Comparison of ENCODE assay signal across 18 cellular contexts in genomic region chr6:13396241-13396792, GRCh38.
DNase-seq lines count a peak whose midpoint lies in the region; ATAC-seq, FAIRE-seq and TF ChIP-seq lines count a peak whose summit lies in the region.
"Had no signal": no experiment of that assay in that cellular context is flagged by ENCODE, and none has a peak within 500 bp of the region (broad histone marks: within the 10 kb centered on the region; RNA-seq: fewer than 3 reads in every experiment).

No MANE protein-coding gene starts in this region.

- TF ChIP-seq CTCF in MCF 10A (IDR thresholded peaks at IDR 0.05; ENCODE audit: unreplicated experiment) (no peak), breast epithelium (IDR thresholded peaks at IDR 0.05) (no peak), activated B cell treated with CpG ODN at 0.5 μM for 24 hours (IDR thresholded peaks at IDR 0.05) (no peak)

- H3K36me3 Mint-ChIP-seq in MCF 10A (ENCODE audit: insufficient read depth, unreplicated experiment), result peaks cover 7% of the 10 kb centered on the region
- no peaks in the 10 kb centered on the region for H3K36me3 Mint-ChIP-seq in activated B cell treated with CpG ODN at 0.5 μM for 24 hours (ENCODE audit: low read depth)

- H3K4me3 ChIP-seq in breast epithelium, result no peak overlapping the region
- H3K4me3 ChIP-seq: psoas muscle had no signal

- peak overlapping the region; percentile 21 for H3K27ac Mint-ChIP-seq in MCF 10A (ENCODE audit: low read depth, unreplicated experiment)
- H3K27ac Mint-ChIP-seq in activated B cell treated with CpG ODN at 0.5 μM for 24 hours, result peak overlapping the region; percentile 91
- H3K27ac Mint-ChIP-seq: activated T-helper 1 cell treated with anti-CD3 and anti-CD28 coated beads, Interleukin-12 subunit alpha, Interleukin-12 subunit beta, Interleukin-2, Interleukin-4 antibody, amounts not matched to agents 30 ng/mL and 10 ng/mL and 1 ng/mL, durations not matched to agents 14 hours and 24 hours and 36 hours; T-helper 2 cell treated with Interferon-gamma antibody and Interleukin-4, amounts not matched to agents 5 μg/mL and 100 μg/mL, for 36 hours had no signal

- H3K4me1 Mint-ChIP-seq in MCF 10A (ENCODE audit: insufficient read depth, unreplicated experiment) (peaks cover 33% of the 10 kb centered on the region), activated B cell treated with CpG ODN at 0.5 μM for 24 hours (peaks cover 59% of the 10 kb centered on the region)

- H3K36me3 ChIP-seq in breast epithelium, result no peaks in the 10 kb centered on the region

- no peaks in the 10 kb centered on the region for H3K27me3 ChIP-seq in breast epithelium

- no peaks in the 10 kb centered on the region for H3K9me3 ChIP-seq in breast epithelium
- H3K9me3 ChIP-seq: psoas muscle had no signal

- CTCF ChIA-PET in MCF 10A (lab: Yijun Ruan, JAX), result interaction anchor here (0.6 to 2.5 kb wide), 7 partner anchors 12 to 188 kb away, joined by 3 to 15 read pairs (median 4); partner anchors contain the start of gene GFOD1
- CTCF ChIA-PET in activated B cell treated with CpG ODN at 0.5 μM for 24 hours (lab: Charles Lee), result interaction anchor here (1.1 kb wide), 1 partner anchor 178 kb away, joined by 6 read pairs; the partner anchor contains the start of gene SIRT5

- peak; percentile 27 for DNase-seq in MCF 10A (ENCODE audit: unreplicated experiment)
- no peak for DNase-seq in breast epithelium (ENCODE audit: low spot score in 2 of 2)
- DNase-seq in activated B cell treated with CpG ODN at 0.5 μM for 24 hours, result no peak
- peak; percentile 26 for DNase-seq in islet precursor cell
- no peak for DNase-seq in RKO (ENCODE audit: low spot score)
- no peak for DNase-seq in H54 (ENCODE audit: insufficient read length, low spot score)
- no peak for DNase-seq in NCI-H1694 treated with DMSO at 0.1 percent for 48 hours (lab: John Stamatoyannopoulos, UW)
- DNase-seq: activated CD4-positive, alpha-beta T cell treated with anti-CD3 and anti-CD28 coated beads, Interleukin-2, amount 50 U/mL, for 1 hour; GDM1; NCI-H1436 treated with DMSO at 0.1 percent for 48 hours; psoas muscle; SHP77; stimulated activated CD4-positive, alpha-beta T cell treated with anti-CD3 and anti-CD28 coated beads, Interleukin-2, amount 100 ng/mL, for 24 hours had no signal

- BruUV-seq in MCF 10A (replicated peaks; lab: Mats Ljungman, UMichigan), result no TSS peak

- H3K4me3 Mint-ChIP-seq in MCF 10A (ENCODE audit: unreplicated experiment) (no peak overlapping the region), activated B cell treated with CpG ODN at 0.5 μM for 24 hours (peak overlapping the region; percentile 47)
- H3K4me3 Mint-ChIP-seq: activated T-helper 1 cell treated with anti-CD3 and anti-CD28 coated beads, Interleukin-12 subunit alpha, Interleukin-12 subunit beta, Interleukin-2, Interleukin-4 antibody, amounts not matched to agents 30 ng/mL and 10 ng/mL and 1 ng/mL, durations not matched to agents 14 hours and 24 hours and 36 hours; T-helper 2 cell treated with Interferon-gamma antibody and Interleukin-4, amounts not matched to agents 5 μg/mL and 100 μg/mL, for 36 hours had no signal

- H3K9me3 Mint-ChIP-seq in MCF 10A (ENCODE audit: unreplicated experiment) (no peaks in the 10 kb centered on the region), activated B cell treated with CpG ODN at 0.5 μM for 24 hours (no peaks in the 10 kb centered on the region)
- H3K9me3 Mint-ChIP-seq: activated T-helper 1 cell treated with anti-CD3 and anti-CD28 coated beads, Interleukin-12 subunit alpha, Interleukin-12 subunit beta, Interleukin-2, Interleukin-4 antibody, amounts not matched to agents 30 ng/mL and 10 ng/mL and 1 ng/mL, durations not matched to agents 14 hours and 24 hours and 36 hours; T-helper 2 cell treated with Interferon-gamma antibody and Interleukin-4, amounts not matched to agents 5 μg/mL and 100 μg/mL, for 36 hours had no signal

- no peaks in the 10 kb centered on the region for H3K4me1 ChIP-seq in breast epithelium

- POLR2A ChIA-PET in MCF 10A (lab: Yijun Ruan, JAX) (interaction anchor here (0.9 to 4.0 kb wide), 5 partner anchors 10 to 91 kb away, joined by 3 to 46 read pairs (median 4); partner anchors contain the start of genes GFOD1 and TBC1D7), activated B cell treated with CpG ODN at 0.5 μM for 24 hours (lab: Charles Lee) (interaction anchor here (1.1 to 2.2 kb wide), 6 partner anchors 12 to 178 kb away, joined by 3 to 9 read pairs (median 5); partner anchors contain the start of genes GFOD1 and SIRT5)

- intact Hi-C loops in MCF 10A (cut with micrococcal nuclease), result no loop called here
- intact Hi-C loops in breast epithelium (cut with DNase I; ENCODE audit: low total_unique reads), result no loop called here
- intact Hi-C loops in activated B cell treated with CpG ODN at 0.5 μM for 24 hours (cut with micrococcal nuclease), result loop anchor here (1.0 to 5.0 kb wide), 3 partner anchors 13 to 131 kb away; no protein-coding TSS in a partner anchor

- TF ChIP-seq POLR2A in breast epithelium (IDR thresholded peaks at IDR 0.05), result no peak
- TF ChIP-seq POLR2A in H54 (IDR thresholded peaks at IDR 0.05; ENCODE audit: low read depth, low read length), result no peak

- H3K27ac ChIP-seq in breast epithelium (peak overlapping the region in 1 of 2 donors; percentile 68), temporal lobe (ENCODE audit: low read depth, low read length) (peak overlapping the region; percentile 10)
- H3K27ac ChIP-seq: KMS-11 had no signal

- no peak for FAIRE-seq in H54 (lab: Jason Lieb, UNC)
- FAIRE-seq: A204.1 had no signal

- H3K27me3 Mint-ChIP-seq in MCF 10A (ENCODE audit: insufficient read depth, unreplicated experiment) (no peaks in the 10 kb centered on the region), activated B cell treated with CpG ODN at 0.5 μM for 24 hours (no peaks in the 10 kb centered on the region)

- ATAC-seq in activated B cell treated with CpG ODN at 0.5 μM for 24 hours (ENCODE audit: low read depth), result no peak

Comparison
In these comparisons a context has a peak if more than half of its experiments do, and no peak if none do; other contexts are left out.
1. DNase-seq: peak in MCF 10A (single experiment) and islet precursor cell (single experiment); none in breast epithelium (0 of 2), activated B cell treated with CpG ODN at 0.5 μM for 24 hours (single experiment), RKO (single experiment), H54 (single experiment) and NCI-H1694 treated with DMSO at 0.1 percent for 48 hours (single experiment).